Comparison of ENCODE assay signal across 21 cellular contexts in the genomic region with DNA sequence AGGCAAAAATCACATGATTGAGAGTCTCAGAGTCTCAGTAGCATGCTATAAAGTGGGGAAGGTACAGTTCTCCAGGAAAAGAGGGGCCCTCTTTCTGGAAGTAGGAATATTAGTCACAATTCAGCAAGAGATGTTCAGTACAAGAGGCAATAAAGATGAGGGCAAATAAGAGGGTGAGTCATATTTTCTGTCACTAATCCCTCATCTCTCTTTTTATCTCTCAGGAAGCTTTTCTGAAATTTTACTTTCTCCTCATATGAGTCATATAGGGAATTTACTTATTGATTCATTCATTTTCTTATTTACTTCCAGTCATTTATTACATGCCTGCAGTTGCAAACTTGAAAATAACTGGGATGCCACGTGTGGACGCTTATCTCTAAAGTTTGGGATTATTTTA. TPM values are rescaled to one million over a fixed set of nuclear protein-coding genes. Genes with fewer than 3 reads are reported as not detected.
DNase-seq lines count a peak whose midpoint lies in the region; ATAC-seq, FAIRE-seq and TF ChIP-seq lines count a peak whose summit lies in the region.
"Had no signal": no experiment of that assay in that cellular context is flagged by ENCODE, and none has a peak within 500 bp of the region (broad histone marks: within the 10 kb centered on the region; RNA-seq: fewer than 3 reads in every experiment).

No MANE protein-coding gene starts in this region.

- H3K4me3 ChIP-seq in breast epithelium (no peak overlapping the region), foreskin fibroblast (ENCODE audit: low read depth in 1 of 2, low read length in 2 of 2) (no peak overlapping the region), kidney (ENCODE audit: low read length in 2 of 2) (no peak overlapping the region)
- H3K4me3 ChIP-seq: upper lobe of left lung had no signal

- H3K9me3 ChIP-seq in breast epithelium: no peaks in the 10 kb centered on the region
- no peaks in the 10 kb centered on the region for H3K9me3 ChIP-seq in kidney (ENCODE audit: control insufficient read depth in 1 of 2, low read length in 2 of 2)
- H3K9me3 ChIP-seq: upper lobe of left lung had no signal

- no peak overlapping the region for H3K27ac Mint-ChIP-seq in MCF 10A (ENCODE audit: low read depth, unreplicated experiment)
- H3K27ac Mint-ChIP-seq: activated CD4-positive, alpha-beta T cell treated with anti-CD3 and anti-CD28 coated beads, Interleukin-2, amount 10 ng/mL, durations not matched to agents 24 days and 14 days; CD4-positive, alpha-beta T cell; stimulated activated memory B cell treated with anti-CD40 and anti-IgM and Interleukin-4, amounts not matched to agents 10 μg/mL and 1 μg/mL and 100 μg/mL, for 72 hours had no signal

- H3K4me1 ChIP-seq in breast epithelium (no peaks in the 10 kb centered on the region), kidney (ENCODE audit: control insufficient read depth in 1 of 2, insufficient read depth in 1 of 2, low read depth in 1 of 2, low read length in 2 of 2) (no peaks in the 10 kb centered on the region)
- H3K4me1 ChIP-seq: upper lobe of left lung had no signal

- POLR2A ChIA-PET in MCF 10A (lab: Yijun Ruan, JAX): no interaction called here

- no peaks in the 10 kb centered on the region for H3K9me3 Mint-ChIP-seq in MCF 10A (ENCODE audit: unreplicated experiment)
- H3K9me3 Mint-ChIP-seq: activated CD4-positive, alpha-beta T cell treated with anti-CD3 and anti-CD28 coated beads, Interleukin-2, amount 10 ng/mL, durations not matched to agents 24 days and 14 days; CD4-positive, alpha-beta T cell had no signal

- H3K9ac ChIP-seq in kidney (ENCODE audit: low read length in 2 of 2): no peak overlapping the region

- H3K27me3 Mint-ChIP-seq in MCF 10A (ENCODE audit: insufficient read depth, unreplicated experiment): no peaks in the 10 kb centered on the region

- H3K27me3 ChIP-seq in breast epithelium: no peaks in the 10 kb centered on the region
- H3K27me3 ChIP-seq: upper lobe of left lung had no signal

- DNase-seq in MCF 10A (ENCODE audit: unreplicated experiment) (peak; percentile 19), breast epithelium (ENCODE audit: low spot score in 2 of 2) (no peak), foreskin fibroblast (peak; percentile 18 to 28), urothelium cell line (ENCODE audit: low spot score) (peak; percentile 34), cerebellar cortex (ENCODE audit: low spot score) (no peak), kidney (no peak), left ventricle myocardium superior (no peak)
- DNase-seq: ACHN; activated CD4-positive, alpha-beta T cell treated with anti-CD3 and anti-CD28 coated beads, Interleukin-2, amount 10 ng/mL, durations not matched to agents 24 days and 14 days; activated T-cell treated with anti-CD3 and anti-CD28 coated beads for 4 hours; CD4-positive, alpha-beta T cell; NCI-H1417; NCI-H446; T1000; upper lobe of left lung had no signal

- BruUV-seq in MCF 10A (replicated peaks; lab: Mats Ljungman, UMichigan): no TSS peak

- CTCF ChIA-PET in MCF 10A (lab: Yijun Ruan, JAX): interaction anchor here (0.6 to 0.7 kb wide), 2 partner anchors 35 to 229 kb away, joined by 3 read pairs; no protein-coding TSS in a partner anchor

- ATAC-seq in SK-N-SH treated with all-trans-retinoic acid at 6 μM for 48 hours (peak; percentile 24; the same call in 2 of the 3 replicates), left ventricle myocardium superior (no peak)
- ATAC-seq: stimulated activated memory B cell treated with anti-CD40 and anti-IgM and Interleukin-4, amounts not matched to agents 10 μg/mL and 1 μg/mL and 100 μg/mL, for 72 hours had no signal

- no peak overlapping the region for H3K4me3 Mint-ChIP-seq in MCF 10A (ENCODE audit: unreplicated experiment)
- H3K4me3 Mint-ChIP-seq: activated CD4-positive, alpha-beta T cell treated with anti-CD3 and anti-CD28 coated beads, Interleukin-2, amount 10 ng/mL, durations not matched to agents 24 days and 14 days; CD4-positive, alpha-beta T cell; stimulated activated memory B cell treated with anti-CD40 and anti-IgM and Interleukin-4, amounts not matched to agents 10 μg/mL and 1 μg/mL and 100 μg/mL, for 72 hours had no signal

- H3K36me3 ChIP-seq in breast epithelium (no peaks in the 10 kb centered on the region), kidney (ENCODE audit: control insufficient read depth in 1 of 2, insufficient read depth in 2 of 2, low read length in 2 of 2) (no peaks in the 10 kb centered on the region)
- H3K36me3 ChIP-seq: upper lobe of left lung had no signal

- no peaks in the 10 kb centered on the region for H3K4me1 Mint-ChIP-seq in MCF 10A (ENCODE audit: insufficient read depth, unreplicated experiment)
- H3K4me1 Mint-ChIP-seq: stimulated activated memory B cell treated with anti-CD40 and anti-IgM and Interleukin-4, amounts not matched to agents 10 μg/mL and 1 μg/mL and 100 μg/mL, for 72 hours had no signal

- H3K36me3 Mint-ChIP-seq in MCF 10A (ENCODE audit: insufficient read depth, unreplicated experiment): no peaks in the 10 kb centered on the region
- H3K36me3 Mint-ChIP-seq: stimulated activated memory B cell treated with anti-CD40 and anti-IgM and Interleukin-4, amounts not matched to agents 10 μg/mL and 1 μg/mL and 100 μg/mL, for 72 hours had no signal

- intact Hi-C loops in MCF 10A (cut with micrococcal nuclease) (no loop called here), breast epithelium (cut with DNase I; ENCODE audit: low total_unique reads) (no loop called here), kidney (cut with DNase I) (no loop called here), left ventricle myocardium superior (cut with micrococcal nuclease) (no loop called here)

- FAIRE-seq in urothelium cell line (lab: Jason Lieb, UNC) (no peak), kidney (lab: Jason Lieb, UNC) (no peak)
- FAIRE-seq: G401.6 had no signal

- H3K27ac ChIP-seq in breast epithelium (no peak overlapping the region), kidney (ENCODE audit: low read depth in 2 of 2, low read length in 2 of 2) (no peak overlapping the region)
- H3K27ac ChIP-seq: upper lobe of left lung had no signal

- no peak for TF ChIP-seq POLR2A in breast epithelium (IDR thresholded peaks at IDR 0.05)

- TF ChIP-seq CTCF in MCF 10A (IDR thresholded peaks at IDR 0.05; ENCODE audit: unreplicated experiment) (no peak), breast epithelium (IDR thresholded peaks at IDR 0.05) (no peak), foreskin fibroblast (IDR thresholded peaks at IDR 0.05; ENCODE audit: low read depth, low read length) (no peak), kidney (IDR thresholded peaks at IDR 0.05; ENCODE audit: borderline replicate concordance, extremely low read depth, insufficient read depth) (no peak)

TF ChIP-seq in SK-N-SH treated with all-trans-retinoic acid at 6 μM for 48 hours, 23 proteins besides CTCF, POLR2A, EP300 and RAD21:
- TF ChIP-seq ISL1 (CRISPR knock-in tag; IDR thresholded peaks at IDR 0.05): peak; percentile 55; the same call in 1 of the 2 replicates
- TF ChIP-seq ZFP30 (CRISPR knock-in tag; IDR thresholded peaks at IDR 0.05): no peak

RNA-seq across cellular contexts. Expression of a gene that starts 3.4 kb away (rescaled TPM):
- not detected in 2 replicates for total RNA-seq in MCF 10A (2022)
- total RNA-seq in breast epithelium: 1 to 10 TPM in 1 of 3 donors, not detected in 2; 1.3 TPM
- total RNA-seq in kidney: 0.25 TPM
- polyA plus RNA-seq in kidney (ENCODE audit: insufficient read depth, low read depth, low replicate concordance): not detected
- total RNA-seq in left ventricle myocardium superior: not detected
- total RNA-seq: activated CD4-positive, alpha-beta T cell treated with anti-CD3 and anti-CD28 coated beads, Interleukin-2, amount 10 ng/mL, durations not matched to agents 24 days and 14 days; CD4-positive, alpha-beta T cell; chondrocyte; mononuclear cell; osteocyte; upper lobe of left lung had no signal

RNA-seq across cellular contexts. Expression of a gene that starts 32.5 kb away (rescaled TPM):
- total RNA-seq in MCF 10A (2022): not detected in 2 replicates
- total RNA-seq in breast epithelium: under 1 TPM in 2 of 3 donors, not detected in 1; 0.29 to 0.66 TPM
- total RNA-seq in kidney: 0.63 TPM
- polyA plus RNA-seq in kidney (ENCODE audit: insufficient read depth, low read depth, low replicate concordance): 0.34 TPM
- total RNA-seq in left ventricle myocardium superior: not detected
- total RNA-seq: activated CD4-positive, alpha-beta T cell treated with anti-CD3 and anti-CD28 coated beads, Interleukin-2, amount 10 ng/mL, durations not matched to agents 24 days and 14 days; CD4-positive, alpha-beta T cell; chondrocyte; mononuclear cell; osteocyte had no signal

Comparison
In these comparisons a context has a peak if more than half of its experiments do, and no peak if none do; other contexts are left out.
1. DNase-seq: peak in MCF 10A (single experiment), foreskin fibroblast (2 of 2) and urothelium cell line (single experiment); none in breast epithelium (0 of 2), cerebellar cortex (single experiment), kidney (single experiment) and left ventricle myocardium superior (single experiment).